Comparison of ENCODE assay signal across 1 cellular context in the genomic region with DNA sequence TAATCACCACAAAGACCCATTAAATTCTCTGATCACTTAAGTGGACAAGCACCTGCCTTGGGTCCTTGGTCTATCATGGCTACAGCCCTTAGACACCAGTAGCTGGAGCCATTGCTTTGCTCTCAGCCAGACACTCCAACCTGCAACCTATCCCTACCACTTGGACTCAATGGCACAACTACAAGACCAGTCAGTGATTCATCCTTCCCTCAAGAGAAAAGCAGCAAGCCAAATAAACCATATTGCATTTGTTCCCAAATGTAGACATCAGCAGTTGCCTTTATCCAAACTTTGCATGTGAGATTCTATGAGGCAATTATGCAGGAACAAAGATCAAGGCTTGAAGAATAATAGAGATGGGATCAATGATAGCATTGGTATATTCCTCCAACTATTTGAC.
TF ChIP-seq lines count a peak whose summit lies in the region.

No MANE protein-coding gene starts in this region.

TF ChIP-seq in IMR-90, 13 proteins besides CTCF, POLR2A, EP300 and RAD21 (continued from another document):
- TF ChIP-seq RFX5 (IDR thresholded peaks at IDR 0.05; ENCODE audit: low read depth, low read length) (no peak), MXI1 (IDR thresholded peaks at IDR 0.05; ENCODE audit: borderline replicate concordance, low read depth, low read length) (no peak), MAFK (IDR thresholded peaks at IDR 0.05; ENCODE audit: low read depth, low read length) (no peak), SMC3 (IDR thresholded peaks at IDR 0.05; ENCODE audit: low read depth, low read length) (no peak), CHD1 (IDR thresholded peaks at IDR 0.05; ENCODE audit: low read depth, low read length) (no peak), CEBPB (IDR thresholded peaks at IDR 0.05; ENCODE audit: low read depth, low read length) (no peak)
- TF ChIP-seq, protein P1, sequence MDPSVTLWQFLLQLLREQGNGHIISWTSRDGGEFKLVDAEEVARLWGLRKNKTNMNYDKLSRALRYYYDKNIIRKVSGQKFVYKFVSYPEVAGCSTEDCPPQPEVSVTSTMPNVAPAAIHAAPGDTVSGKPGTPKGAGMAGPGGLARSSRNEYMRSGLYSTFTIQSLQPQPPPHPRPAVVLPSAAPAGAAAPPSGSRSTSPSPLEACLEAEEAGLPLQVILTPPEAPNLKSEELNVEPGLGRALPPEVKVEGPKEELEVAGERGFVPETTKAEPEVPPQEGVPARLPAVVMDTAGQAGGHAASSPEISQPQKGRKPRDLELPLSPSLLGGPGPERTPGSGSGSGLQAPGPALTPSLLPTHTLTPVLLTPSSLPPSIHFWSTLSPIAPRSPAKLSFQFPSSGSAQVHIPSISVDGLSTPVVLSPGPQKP (IDR thresholded peaks at IDR 0.05; ENCODE audit: borderline replicate concordance, low read depth, low read length) = no peak
TF ChIP-seq in IMR-90: peak in this region for 0.
